In genomic region chr7:11192506-11192905, GRCh38 we compare ENCODE assay signal across 11 cellular contexts.
DNase-seq lines count a peak whose midpoint lies in the region; ATAC-seq and TF ChIP-seq lines count a peak whose summit lies in the region.
"Had no signal": no experiment of that assay in that cellular context is flagged by ENCODE, and none has a peak within 500 bp of the region (broad histone marks: within the 10 kb centered on the region; RNA-seq: fewer than 3 reads in every experiment).

No MANE protein-coding gene starts in this region.

- H3K79me2 ChIP-seq in parathyroid adenoma = no peaks in the 10 kb centered on the region

- H2AFZ ChIP-seq in parathyroid adenoma = peak overlapping the region; percentile 2

- H3K27me3 ChIP-seq in BJ (ENCODE audit: control insufficient read depth, insufficient read depth, low read length) (no peaks in the 10 kb centered on the region), MG63 (no peaks in the 10 kb centered on the region), parathyroid adenoma (ENCODE audit: control insufficient read depth, insufficient read depth, low read length) (no peaks in the 10 kb centered on the region)

- POLR2A ChIA-PET in BJ (lab: Charles Lee) = no interaction called here

- no peak for DNase-seq in BJ (ENCODE audit: low read depth)
- DNase-seq in MG63 = no peak
- peak; percentile 67 for DNase-seq in fibroblast of villous mesenchyme (ENCODE audit: low read depth)
- DNase-seq in activated gamma-delta T cell treated with Interleukin-2 at 50 U/mL for 16 hours = no peak
- DNase-seq: activated T-cell treated with anti-CD3 and anti-CD28 coated beads, Interleukin-2, amount 50 U/mL, for 48 hours; effector memory CD8-positive, alpha-beta T cell; stimulated activated CD4-positive, alpha-beta T cell treated with anti-CD3 and anti-CD28 coated beads, Interleukin-4, amount 100 ng/mL, for 4 hours had no signal

- ATAC-seq in HG03378 (IDR thresholded peaks at IDR 0.05; ENCODE audit: unreplicated experiment) = no peak
- ATAC-seq in GM21381 (IDR thresholded peaks at IDR 0.05; ENCODE audit: unreplicated experiment) = no peak
- no peak for ATAC-seq in GM18858 (IDR thresholded peaks at IDR 0.05; ENCODE audit: unreplicated experiment)
- ATAC-seq: effector memory CD8-positive, alpha-beta T cell had no signal

- CTCF ChIA-PET in BJ (lab: Yijun Ruan, JAX) = interaction anchor here (1.8 kb wide), 1 partner anchor 19 kb away, joined by 8 read pairs; no protein-coding TSS in a partner anchor

- H3K4me1 ChIP-seq in parathyroid adenoma = peaks cover 2% of the 10 kb centered on the region

- H3K9ac ChIP-seq in parathyroid adenoma = no peak overlapping the region

- peak overlapping the region; percentile 29 for H3K4me3 ChIP-seq in BJ (ENCODE audit: low read depth, low read length)
- H3K4me3 ChIP-seq in MG63 = peak overlapping the region; percentile 31
- H3K4me3 ChIP-seq in fibroblast of villous mesenchyme (ENCODE audit: low read depth, low read length) = peak overlapping the region; percentile 45
- no peak overlapping the region for H3K4me3 ChIP-seq in parathyroid adenoma (ENCODE audit: low read depth, low read length)

- no peak overlapping the region for H3K4me2 ChIP-seq in parathyroid adenoma (ENCODE audit: low read length)

- H3K9me3 ChIP-seq in MG63 = no peaks in the 10 kb centered on the region
- no peaks in the 10 kb centered on the region for H3K9me3 ChIP-seq in parathyroid adenoma (ENCODE audit: control insufficient read depth, low read length)

- no peaks in the 10 kb centered on the region for H3K36me3 ChIP-seq in BJ (ENCODE audit: control insufficient read depth, insufficient read depth, low read length)
- H3K36me3 ChIP-seq in MG63 = no peaks in the 10 kb centered on the region
- no peaks in the 10 kb centered on the region for H3K36me3 ChIP-seq in parathyroid adenoma (ENCODE audit: control insufficient read depth, insufficient read depth, low read length)

- H3K27ac ChIP-seq in parathyroid adenoma = no peak overlapping the region

- TF ChIP-seq CTCF in BJ (IDR thresholded peaks at IDR 0.05; ENCODE audit: insufficient read depth, low read depth, low read length) (no peak), fibroblast of villous mesenchyme (IDR thresholded peaks at IDR 0.05; ENCODE audit: insufficient read depth, low read depth, low read length) (no peak), parathyroid adenoma (IDR thresholded peaks at IDR 0.05) (no peak)
